In genomic region chr2:113157108-113157896, GRCh38 we compare ENCODE assay signal across 8 cellular contexts. TPM values are rescaled to one million over a fixed set of nuclear protein-coding genes. Genes with fewer than 3 reads are reported as not detected.
DNase-seq lines count a peak whose midpoint lies in the region; ATAC-seq and FAIRE-seq lines count a peak whose summit lies in the region.

No MANE protein-coding gene starts in this region.

- peak; percentile 73 for DNase-seq in GM03348 (ENCODE audit: low spot score)
- DNase-seq in NCI-H2227 treated with DMSO at 0.1 percent for 48 hours (lab: John Stamatoyannopoulos, UW): peak; percentile 49
- DNase-seq in small intestine: peak; percentile 68
- DNase-seq in dermis blood vessel endothelial cell: no peak

- no peaks in the 10 kb centered on the region for H3K36me3 Mint-ChIP-seq in activated naive CD8-positive, alpha-beta T cell

- no peaks in the 10 kb centered on the region for H3K27me3 Mint-ChIP-seq in activated naive CD8-positive, alpha-beta T cell

- peaks cover 28% of the 10 kb centered on the region for H3K4me1 Mint-ChIP-seq in activated naive CD8-positive, alpha-beta T cell (ENCODE audit: low read depth)

- H3K9me3 ChIP-seq in small intestine (ENCODE audit: control insufficient read depth, low read depth): no peaks in the 10 kb centered on the region

- ATAC-seq in HG02571 (IDR thresholded peaks at IDR 0.05; ENCODE audit: unreplicated experiment) (peak; percentile 61), GM19328 (IDR thresholded peaks at IDR 0.05; ENCODE audit: unreplicated experiment) (no peak)

- peak overlapping the region; percentile 87 to 91 for H3K27ac ChIP-seq in small intestine (ENCODE audit: low read depth in 1 of 2, low read length in 1 of 2)

- H3K36me3 ChIP-seq in small intestine (ENCODE audit: control insufficient read depth in 2 of 2, insufficient read depth in 2 of 2, low read length in 2 of 2): peaks cover 0 to 3% of the 10 kb centered on the region in 2 donors

- H3K4me3 Mint-ChIP-seq in activated naive CD8-positive, alpha-beta T cell: peak overlapping the region; percentile 87

- no peak for FAIRE-seq in small intestine (lab: Jason Lieb, UNC)

- H3K9me3 Mint-ChIP-seq in activated naive CD8-positive, alpha-beta T cell (ENCODE audit: low read depth): no peaks in the 10 kb centered on the region

- H3K4me3 ChIP-seq in iPS-11a (ENCODE audit: low read depth, low read length) (peak overlapping the region; percentile 43), small intestine (ENCODE audit: low read depth in 1 of 2, low read length in 2 of 2) (peak overlapping the region; percentile 74 to 82)

- peak overlapping the region; percentile 91 for H3K27ac Mint-ChIP-seq in activated naive CD8-positive, alpha-beta T cell

- peaks cover 0 to 5% of the 10 kb centered on the region in 2 donors for H3K4me1 ChIP-seq in small intestine (ENCODE audit: control insufficient read depth in 2 of 2, insufficient read depth in 1 of 2, low read depth in 1 of 2, low read length in 1 of 2)

- no peaks in the 10 kb centered on the region for H3K27me3 ChIP-seq in small intestine (ENCODE audit: control insufficient read depth in 2 of 2, insufficient read depth in 2 of 2, low read length in 2 of 2)

- WGBS in small intestine, 3 donors: 0 to 1% (median 0%) methylated on average over 56 to 92 of the region's 92 CpGs

RNA-seq across cellular contexts. Expression of gene PSD4, which starts 16.5 kb away (rescaled TPM):
- 10 to 100 TPM; 24.7 to 39.2 (median 31.8) TPM for polyA plus RNA-seq in small intestine
- 0.34 and 0.79 TPM in 2 replicates for total RNA-seq in dermis blood vessel endothelial cell

RNA-seq across cellular contexts. Expression of gene IL1RN, which starts 29.9 kb away (rescaled TPM):
- 10 to 100 TPM; 21.3 to 69.8 (median 27.3) TPM for polyA plus RNA-seq in small intestine
- under 0.01 TPM in 1 of 2 replicates, not detected in the other for total RNA-seq in dermis blood vessel endothelial cell
